In genomic region chr15:26365077-26365476, GRCh38 we compare ENCODE assay signal across 20 cellular contexts.
DNase-seq lines count a peak whose midpoint lies in the region; ATAC-seq and TF ChIP-seq lines count a peak whose summit lies in the region.
"Had no signal": no experiment of that assay in that cellular context is flagged by ENCODE, and none has a peak within 500 bp of the region (broad histone marks: within the 10 kb centered on the region; RNA-seq: fewer than 3 reads in every experiment).

No MANE protein-coding gene starts in this region.

- H3K9me3 ChIP-seq in H9 (ENCODE audit: control insufficient read depth, low read depth, low read length), result no peaks in the 10 kb centered on the region
- H3K9me3 ChIP-seq in endodermal cell (ENCODE audit: control insufficient read depth, low read length), result no peaks in the 10 kb centered on the region
- H3K9me3 ChIP-seq: A549; BE2C; BLaER1 treated with 17β-estradiol and CSF1 and Interleukin-3, amounts not matched to agents 10 nM and 100 nM had no signal

- DNase-seq in GM23338 (ENCODE audit: low spot score) (peak; percentile 23), H9 (no peak), endodermal cell (peak; percentile 53), DMS53 treated with DMSO at 0.1 percent for 48 hours (lab: John Stamatoyannopoulos, UW; ENCODE audit: unreplicated experiment) (no peak)
- DNase-seq: 8988T; ACHN; AML-193; BE2C; CD4-positive, alpha-beta T cell; CD8-positive, alpha-beta memory T cell; DMS 273 treated with DMSO at 0.1 percent for 48 hours; DMS79 treated with DMSO at 0.1 percent for 48 hours; GF-D8; GM23248 had no signal

- no peaks in the 10 kb centered on the region for H4K20me1 ChIP-seq in GM23338 (replicated peaks; ENCODE audit: insufficient read depth)
- H4K20me1 ChIP-seq in H9 (ENCODE audit: control insufficient read depth, insufficient read depth, insufficient read length), result no peaks in the 10 kb centered on the region
- H4K20me1 ChIP-seq: BLaER1 treated with 17β-estradiol and CSF1 and Interleukin-3, amounts not matched to agents 10 nM and 100 nM had no signal

- H3K56ac ChIP-seq in H9 (ENCODE audit: insufficient read length, low read depth, low read length), result no peak overlapping the region

- H3K4me2 ChIP-seq in GM23338 (no peak overlapping the region), H9 (ENCODE audit: insufficient read depth, insufficient read length, low read length) (no peak overlapping the region)
- H3K4me2 ChIP-seq: A549; BLaER1 treated with 17β-estradiol and CSF1 and Interleukin-3, amounts not matched to agents 10 nM and 100 nM had no signal

- H2AK5ac ChIP-seq in H9 (ENCODE audit: insufficient read length, low read length), result no peak overlapping the region

- H3K9ac ChIP-seq in H9 (ENCODE audit: extremely low read depth, insufficient read length, low read length), result no peak overlapping the region
- H3K9ac ChIP-seq in endodermal cell (ENCODE audit: extremely low read depth, low read length, poor library complexity, severe bottlenecking), result no peak overlapping the region
- H3K9ac ChIP-seq: BLaER1 treated with 17β-estradiol and CSF1 and Interleukin-3, amounts not matched to agents 10 nM and 100 nM; GM23248 had no signal

- H4K91ac ChIP-seq in H9 (ENCODE audit: insufficient read length, low read depth, low read length), result no peak overlapping the region

- H3K27ac ChIP-seq in GM23338 (ENCODE audit: low read depth), result no peak overlapping the region
- H3K27ac ChIP-seq in H9 (ENCODE audit: insufficient read length, low read depth, low read length), result no peak overlapping the region
- H3K27ac ChIP-seq in endodermal cell (ENCODE audit: low read depth, low read length), result no peak overlapping the region
- H3K27ac ChIP-seq: A549; BLaER1 treated with 17β-estradiol and CSF1 and Interleukin-3, amounts not matched to agents 10 nM and 100 nM; GM23248 had no signal

- H3K4me1 ChIP-seq in GM23338 (ENCODE audit: insufficient read depth) (no peaks in the 10 kb centered on the region; the same call in 1 of the 2 replicates), H9 (ENCODE audit: insufficient read depth, low read length) (peaks cover 3% of the 10 kb centered on the region; the same call in 1 of the 2 replicates), endodermal cell (ENCODE audit: control insufficient read depth, insufficient read depth, low read length) (no peaks in the 10 kb centered on the region)
- H3K4me1 ChIP-seq: A549; BE2C; BLaER1 treated with 17β-estradiol and CSF1 and Interleukin-3, amounts not matched to agents 10 nM and 100 nM had no signal

- H2BK120ac ChIP-seq in H9 (ENCODE audit: low read depth, low read length, poor library complexity, severe bottlenecking), result no peak overlapping the region

- no peak overlapping the region for H2BK12ac ChIP-seq in H9 (ENCODE audit: insufficient read length, low read depth, low read length)

- peaks cover 6% of the 10 kb centered on the region for H3K4me1 Mint-ChIP-seq in GM23338
- peaks cover 6 to 12% of the 10 kb centered on the region in 2 experiments for H3K4me1 Mint-ChIP-seq in H9
- no peaks in the 10 kb centered on the region for H3K4me1 Mint-ChIP-seq in endodermal cell
- H3K4me1 Mint-ChIP-seq: CD14-positive monocyte; CD8-positive, alpha-beta memory T cell had no signal

- H3K4ac ChIP-seq in H9 (ENCODE audit: low read depth, low read length), result no peak overlapping the region

- no CpG with 5 or more reads among the region's 4 CpGs for WGBS in H9 (ENCODE audit: extremely low coverage, insufficient read length, low lambda C conversion rate)
- 80 to 89% methylated on average over 1 to 4 of the region's 4 CpGs for WGBS in endodermal cell (ENCODE audit: insufficient coverage in 1 of 2, insufficient read length in 1 of 2), 2 experiments

- H3K79me1 ChIP-seq in H9 (ENCODE audit: insufficient read depth, low read depth, low read length, poor library complexity, severe bottlenecking), result no peaks in the 10 kb centered on the region

- no peaks in the 10 kb centered on the region for H3F3A ChIP-seq in GM23338 (replicated peaks; ENCODE audit: low read depth)

- H3K27me3 Mint-ChIP-seq in GM23338 (ENCODE audit: insufficient read depth, low read depth, poor library complexity) (no peaks in the 10 kb centered on the region), H9 (ENCODE audit: low read depth) (no peaks in the 10 kb centered on the region), endodermal cell (ENCODE audit: insufficient read depth) (peaks cover 1% of the 10 kb centered on the region)
- H3K27me3 Mint-ChIP-seq: CD4-positive, alpha-beta T cell; CD8-positive, alpha-beta memory T cell had no signal

- H3K9me2 ChIP-seq in GM23338 (ENCODE audit: insufficient read depth), result 0 out of 2 replicates have a peak, but pooled peaks cover 2% of the 10 kb centered on the region

- no peaks in the 10 kb centered on the region for H3K27me3 ChIP-seq in GM23338 (ENCODE audit: insufficient read depth)
- H3K27me3 ChIP-seq in H9 (ENCODE audit: insufficient read depth, low read length), result no peaks in the 10 kb centered on the region
- H3K27me3 ChIP-seq in endodermal cell (ENCODE audit: control insufficient read depth, insufficient read depth, low read length, poor library complexity, severe bottlenecking), result no peaks in the 10 kb centered on the region
- H3K27me3 ChIP-seq: BE2C; BLaER1 treated with 17β-estradiol and CSF1 and Interleukin-3, amounts not matched to agents 10 nM and 100 nM had no signal

- H3K14ac ChIP-seq in H9 (ENCODE audit: insufficient read depth, low read length), result no peak overlapping the region

- no peak overlapping the region for H4K8ac ChIP-seq in H9 (replicated peaks; ENCODE audit: insufficient read length, low read depth, low read length)

- H3K4me3 ChIP-seq in GM23338 (no peak overlapping the region), endodermal cell (ENCODE audit: low read length) (no peak overlapping the region)
- H3K4me3 ChIP-seq: A549; BLaER1 treated with 17β-estradiol and CSF1 and Interleukin-3, amounts not matched to agents 10 nM and 100 nM; GM23248 had no signal

- H3K79me2 ChIP-seq in GM23338 (replicated peaks; ENCODE audit: insufficient read depth) (no peaks in the 10 kb centered on the region), H9 (ENCODE audit: insufficient read depth, low read length) (no peaks in the 10 kb centered on the region)

- H3K27ac Mint-ChIP-seq in GM23338 (no peak overlapping the region), H9 (no peak overlapping the region), endodermal cell (no peak overlapping the region)
- H3K27ac Mint-ChIP-seq: CD14-positive monocyte; CD4-positive, alpha-beta T cell; CD8-positive, alpha-beta memory T cell had no signal

- TF ChIP-seq CTCF in GM23338 (conservative IDR thresholded peaks at IDR 0.05; ENCODE audit: low read depth in 2 of 2), result peak in 1 of 2 experiments; percentile 28; a peak in 2 of 4 replicates
- TF ChIP-seq CTCF in H9 (conservative IDR thresholded peaks at IDR 0.05), result peak; percentile 18; the same call in 1 of the 3 replicates
- TF ChIP-seq CTCF in endodermal cell (conservative IDR thresholded peaks at IDR 0.05), result no peak

- no peak overlapping the region for H2BK5ac ChIP-seq in H9 (ENCODE audit: insufficient read length, low read length)

- no peaks in the 10 kb centered on the region; the same call in 2 of the 3 replicates for H3K9me3 Mint-ChIP-seq in GM23338
- peaks cover 0 to 5% of the 10 kb centered on the region in 2 experiments; a peak in 3 of 5 replicates for H3K9me3 Mint-ChIP-seq in H9
- no peaks in the 10 kb centered on the region for H3K9me3 Mint-ChIP-seq in endodermal cell

- H2BK20ac ChIP-seq in H9 (ENCODE audit: low read depth, low read length, poor library complexity, severe bottlenecking), result no peak overlapping the region

- no peak overlapping the region for H3K23ac ChIP-seq in H9 (ENCODE audit: insufficient read length, low read depth, low read length)

- H3K18ac ChIP-seq in H9 (ENCODE audit: insufficient read length, low read depth, low read length), result no peak overlapping the region

- no peak overlapping the region for H4K5ac ChIP-seq in H9 (ENCODE audit: insufficient read length, low read depth, low read length)

- no peak overlapping the region for H2AFZ ChIP-seq in GM23338
- H2AFZ ChIP-seq in H9 (ENCODE audit: low read length), result no peak overlapping the region
- H2AFZ ChIP-seq: GM23248 had no signal

- H3K36me3 Mint-ChIP-seq in GM23338 (ENCODE audit: low read depth) (no peaks in the 10 kb centered on the region; the same call in 2 of the 3 replicates), H9 (ENCODE audit: insufficient read depth in 1 of 3, low read depth in 3 of 3) (0 out of 7 replicates have a peak, but pooled peaks cover 0 to 3% (median 0%) of the 10 kb centered on the region in 3 experiments), endodermal cell (ENCODE audit: low read depth) (no peaks in the 10 kb centered on the region)
- H3K36me3 Mint-ChIP-seq: CD14-positive monocyte; CD8-positive, alpha-beta memory T cell had no signal

- ATAC-seq in GM23338, result peak; percentile 60
- ATAC-seq in GM18511 (IDR thresholded peaks at IDR 0.05; ENCODE audit: unreplicated experiment), result no peak
- ATAC-seq in GM18858 (IDR thresholded peaks at IDR 0.05; ENCODE audit: unreplicated experiment), result no peak
- ATAC-seq: A549, HCT116 had no signal

- H3K36me3 ChIP-seq in GM23338 (ENCODE audit: insufficient read depth) (no peaks in the 10 kb centered on the region), endodermal cell (ENCODE audit: control insufficient read depth, insufficient read depth, low read length) (no peaks in the 10 kb centered on the region)
- H3K36me3 ChIP-seq: BE2C; BLaER1 treated with 17β-estradiol and CSF1 and Interleukin-3, amounts not matched to agents 10 nM and 100 nM had no signal

- H3K23me2 ChIP-seq in H9 (ENCODE audit: insufficient read length, low read depth, low read length, poor library complexity, severe bottlenecking), result no peaks in the 10 kb centered on the region

- no peak overlapping the region for H2BK15ac ChIP-seq in H9 (ENCODE audit: low read depth, low read length)

- H3T11ph ChIP-seq in H9 (ENCODE audit: low read length), result no peak overlapping the region

- no peak overlapping the region for H3K4me3 Mint-ChIP-seq in GM23338
- no peak overlapping the region for H3K4me3 Mint-ChIP-seq in H9
- no peak overlapping the region for H3K4me3 Mint-ChIP-seq in endodermal cell
- H3K4me3 Mint-ChIP-seq: CD14-positive monocyte; CD4-positive, alpha-beta T cell; CD8-positive, alpha-beta memory T cell had no signal

TF ChIP-seq in GM23338, 12 proteins besides CTCF, POLR2A, EP300 and RAD21 (continues in another document):
- TF ChIP-seq EZH2 (IDR thresholded peaks at IDR 0.05; ENCODE audit: low read depth, unreplicated experiment) (no peak), NANOG (IDR thresholded peaks at IDR 0.05; ENCODE audit: borderline replicate concordance) (no peak), STAT1 (IDR thresholded peaks at IDR 0.05; ENCODE audit: unreplicated experiment) (no peak)
- TF ChIP-seq, protein P1, sequence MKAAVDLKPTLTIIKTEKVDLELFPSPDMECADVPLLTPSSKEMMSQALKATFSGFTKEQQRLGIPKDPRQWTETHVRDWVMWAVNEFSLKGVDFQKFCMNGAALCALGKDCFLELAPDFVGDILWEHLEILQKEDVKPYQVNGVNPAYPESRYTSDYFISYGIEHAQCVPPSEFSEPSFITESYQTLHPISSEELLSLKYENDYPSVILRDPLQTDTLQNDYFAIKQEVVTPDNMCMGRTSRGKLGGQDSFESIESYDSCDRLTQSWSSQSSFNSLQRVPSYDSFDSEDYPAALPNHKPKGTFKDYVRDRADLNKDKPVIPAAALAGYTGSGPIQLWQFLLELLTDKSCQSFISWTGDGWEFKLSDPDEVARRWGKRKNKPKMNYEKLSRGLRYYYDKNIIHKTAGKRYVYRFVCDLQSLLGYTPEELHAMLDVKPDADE (IDR thresholded peaks at IDR 0.05), result no peak

Comparison
In these comparisons a context has a peak if more than half of its experiments do, and no peak if none do; other contexts are left out.
1. DNase-seq: peak in GM23338 (single experiment) and endodermal cell (single experiment); none in H9 (single experiment) and DMS53 treated with DMSO at 0.1 percent for 48 hours (single experiment).